8 cellular contexts compared by ENCODE assay signal in genomic region chr10:61750943-61751471, GRCh38.
DNase-seq lines count a peak whose midpoint lies in the region; ATAC-seq and TF ChIP-seq lines count a peak whose summit lies in the region.

No MANE protein-coding gene starts in this region.

- peak overlapping the region in 2 of 7 donors; percentile 57 to 64 for H3K27ac Mint-ChIP-seq in CD4-positive, alpha-beta memory T cell

- intact Hi-C loops in CD4-positive, alpha-beta memory T cell (cut with micrococcal nuclease) = loop anchor here (1.0 to 5.0 kb wide), 6 partner anchors 68 to 494 kb away; no protein-coding TSS in a partner anchor
- intact Hi-C loops in PC-9 (cut with micrococcal nuclease; ENCODE audit: unreplicated experiment) = loop anchor here (1.0 to 5.0 kb wide), 3 partner anchors 84 to 286 kb away; no protein-coding TSS in a partner anchor
- intact Hi-C loops in psoas muscle (cut with DNase I) = loop anchor here (5.0 to 10.0 kb wide), 2 partner anchors 494 to 496 kb away; no protein-coding TSS in a partner anchor

- DNase-seq in CD4-positive, alpha-beta memory T cell = peak; percentile 55 to 67 (median 65)
- DNase-seq in GM19240 (ENCODE audit: insufficient read length, low spot score) (peak; percentile 50), PC-9 (peak in 1 of 2 experiments; percentile 57), activated T-helper 1 cell treated with Interleukin-2 at 50 U/mL for 16 hours (ENCODE audit: low read depth) (peak; percentile 39), foreskin keratinocyte (peak; percentile 27 to 57), psoas muscle (peak; percentile 50 to 58), DMS79 treated with DMSO at 0.1 percent for 48 hours (lab: John Stamatoyannopoulos, UW) (no peak)

- H3K9me3 Mint-ChIP-seq in CD4-positive, alpha-beta memory T cell = no peaks in the 10 kb centered on the region

- no peak overlapping the region for H3K4me3 ChIP-seq in CD4-positive, alpha-beta memory T cell (ENCODE audit: low read length in 2 of 2)
- H3K4me3 ChIP-seq in PC-9 (no peak overlapping the region), psoas muscle (no peak overlapping the region)

- no peaks in the 10 kb centered on the region for H3K36me3 ChIP-seq in CD4-positive, alpha-beta memory T cell (ENCODE audit: insufficient read depth, low read length)
- H3K36me3 ChIP-seq in PC-9 (ENCODE audit: low read depth) = no peaks in the 10 kb centered on the region
- no peaks in the 10 kb centered on the region for H3K36me3 ChIP-seq in psoas muscle (ENCODE audit: insufficient read depth in 1 of 2, low read depth in 1 of 2)

- no peaks in the 10 kb centered on the region for H3K9me2 ChIP-seq in PC-9 (ENCODE audit: insufficient read depth)

- H4K20me1 ChIP-seq in PC-9 (ENCODE audit: insufficient read depth) = no peaks in the 10 kb centered on the region

- POLR2A ChIA-PET in CD4-positive, alpha-beta memory T cell (lab: Charles Lee; ENCODE audit: partially characterized antibody) = interaction anchor here (0.6 to 3.3 kb wide), 9 partner anchors 14 to 1066 kb away, joined by 3 to 22 read pairs (median 7); partner anchors contain the start of genes ARID5B and EGR2
- POLR2A ChIA-PET in PC-9 (lab: Charles Lee; ENCODE audit: unreplicated experiment) = interaction anchor here (0.6 kb wide), 2 partner anchors 9 to 267 kb away, joined by 4 read pairs; no protein-coding TSS in a partner anchor

- CTCF ChIA-PET in CD4-positive, alpha-beta memory T cell (lab: Charles Lee; ENCODE audit: partially characterized antibody) = interaction anchor here (0.8 to 7.9 kb wide), 38 partner anchors 10 to 503 kb away, joined by 3 to 99 read pairs (median 5); partner anchors contain the start of gene ARID5B
- CTCF ChIA-PET in PC-9 (lab: Charles Lee) = interaction anchor here (0.6 to 1.5 kb wide), 11 partner anchors 11 to 935 kb away, joined by 3 to 27 read pairs (median 5); no protein-coding TSS in a partner anchor

- H2AFZ ChIP-seq in PC-9 = no peak overlapping the region

- no peak overlapping the region for H3K4me2 ChIP-seq in PC-9

- H3K9me3 ChIP-seq in CD4-positive, alpha-beta memory T cell (ENCODE audit: control insufficient read depth in 1 of 2, low read length in 2 of 2) = no peaks in the 10 kb centered on the region
- H3K9me3 ChIP-seq in PC-9 (ENCODE audit: insufficient read depth, low read depth) = no peaks in the 10 kb centered on the region; the same call in 1 of the 2 replicates
- no peaks in the 10 kb centered on the region for H3K9me3 ChIP-seq in psoas muscle

- 76 to 84% (median 78%) methylated on average over 6 of the region's 6 CpGs for WGBS in psoas muscle, 3 donors

- TF ChIP-seq CTCF in PC-9 (conservative IDR thresholded peaks at IDR 0.05) (peak; percentile 55), foreskin keratinocyte (conservative IDR thresholded peaks at IDR 0.05) (peak; percentile 76), psoas muscle (IDR thresholded peaks at IDR 0.05) (peak; percentile 64)

- BruUV-seq in PC-9 (replicated peaks; lab: Mats Ljungman, UMichigan) = no TSS peak

- no peaks in the 10 kb centered on the region for H3F3A ChIP-seq in PC-9 (ENCODE audit: insufficient read depth, low read depth)

- H3K79me2 ChIP-seq in PC-9 (ENCODE audit: low read depth) = no peaks in the 10 kb centered on the region

- H3K27me3 Mint-ChIP-seq in CD4-positive, alpha-beta memory T cell = no peaks in the 10 kb centered on the region

- peak; percentile 92 for ATAC-seq in HG03342 (IDR thresholded peaks at IDR 0.05; ENCODE audit: unreplicated experiment)
- ATAC-seq in foreskin keratinocyte = peak; percentile 90
- ATAC-seq in psoas muscle = peak; percentile 75 to 88 (median 79)

- peak overlapping the region in 3 of 8 donors; percentile 24 to 30 (median 29) for H3K4me3 Mint-ChIP-seq in CD4-positive, alpha-beta memory T cell

- no peaks in the 10 kb centered on the region for H3K27me3 ChIP-seq in CD4-positive, alpha-beta memory T cell (ENCODE audit: insufficient read depth, low read length)
- no peaks in the 10 kb centered on the region for H3K27me3 ChIP-seq in PC-9 (ENCODE audit: insufficient read depth, low read depth)
- H3K27me3 ChIP-seq in foreskin keratinocyte = no peaks in the 10 kb centered on the region
- H3K27me3 ChIP-seq in psoas muscle (ENCODE audit: insufficient read depth in 3 of 3, low read length in 2 of 3) = no peaks in the 10 kb centered on the region

- no peak overlapping the region for H3K27ac ChIP-seq in CD4-positive, alpha-beta memory T cell (ENCODE audit: low read depth, low read length)
- H3K27ac ChIP-seq in PC-9 (no peak overlapping the region), foreskin keratinocyte (no peak overlapping the region), psoas muscle (no peak overlapping the region)

- H3K36me3 Mint-ChIP-seq in CD4-positive, alpha-beta memory T cell = no peaks in the 10 kb centered on the region

- peaks cover 20% of the 10 kb centered on the region for H3K4me1 ChIP-seq in CD4-positive, alpha-beta memory T cell (ENCODE audit: insufficient read depth, low read length)
- H3K4me1 ChIP-seq in PC-9 (replicated peaks; ENCODE audit: insufficient read depth) (peaks cover 17% of the 10 kb centered on the region), foreskin keratinocyte (peaks cover 34% of the 10 kb centered on the region), psoas muscle (peaks cover 11% of the 10 kb centered on the region)

- H3K4me1 Mint-ChIP-seq in CD4-positive, alpha-beta memory T cell = peaks cover 16 to 29% (median 21%) of the 10 kb centered on the region in 4 donors
